15 cellular contexts compared by ENCODE assay signal in genomic region chr6:33747823-33748222, GRCh38. TPM values are rescaled to one million over a fixed set of nuclear protein-coding genes. Genes with fewer than 3 reads are reported as not detected.
"Had no signal": no experiment of that assay in that cellular context is flagged by ENCODE, and none has a peak within 500 bp of the region (broad histone marks: within the 10 kb centered on the region; RNA-seq: fewer than 3 reads in every experiment).

No MANE protein-coding gene starts in this region.

- H3K36me3 ChIP-seq: brain microvascular endothelial cell, ovary, thoracic aorta had no signal

- H3K27me3 ChIP-seq: ovary had no signal

- DNase-seq: activated CD4-positive, alpha-beta T cell treated with anti-CD3 and anti-CD28 coated beads, Interleukin-2, amount 50 U/mL, for 1 hour; activated naive CD4-positive, alpha-beta T cell treated with anti-CD3 and anti-CD28 coated beads, Interleukin-2, amount 50 U/mL, for 16 hours; brain microvascular endothelial cell; dermis blood vessel endothelial cell; endodermal cell; erythroblast; ovary; retina; stimulated activated CD4-positive, alpha-beta T cell treated with anti-CD3 and anti-CD28 coated beads, Interleukin-1b, Interleukin-23, amount 100 ng/mL, for 48 hours; stimulated activated naive B cell treated with anti-CD40 and anti-IgM and Interleukin-4, amounts not matched to agents 10 μg/mL and 1 μg/mL and 100 μg/mL, for 72 hours had no signal

- H3K4me3 ChIP-seq: ovary, thoracic aorta had no signal

- H3K36me3 Mint-ChIP-seq: natural killer cell treated with Interleukin-12 subunit alpha and Interleukin-12 subunit beta and Interleukin-15 and Interleukin-18, amount 100 ng/mL, for 72 hours; stimulated activated naive B cell treated with anti-CD40 and anti-IgM and Interleukin-4, amounts not matched to agents 10 μg/mL and 1 μg/mL and 100 μg/mL, for 72 hours had no signal

- H3K27ac Mint-ChIP-seq: endodermal cell; natural killer cell treated with Interleukin-12 subunit alpha and Interleukin-12 subunit beta and Interleukin-15 and Interleukin-18, amount 100 ng/mL, for 72 hours; stimulated activated naive B cell treated with anti-CD40 and anti-IgM and Interleukin-4, amounts not matched to agents 10 μg/mL and 1 μg/mL and 100 μg/mL, for 72 hours had no signal

- H3K27ac ChIP-seq: brain microvascular endothelial cell, ovary, thoracic aorta had no signal

- H3K9me3 ChIP-seq: ovary, thoracic aorta had no signal

- H3K9me3 Mint-ChIP-seq: endodermal cell; natural killer cell treated with Interleukin-12 subunit alpha and Interleukin-12 subunit beta and Interleukin-15 and Interleukin-18, amount 100 ng/mL, for 72 hours; stimulated activated naive B cell treated with anti-CD40 and anti-IgM and Interleukin-4, amounts not matched to agents 10 μg/mL and 1 μg/mL and 100 μg/mL, for 72 hours had no signal

- ATAC-seq: left lobe of liver; stimulated activated naive B cell treated with anti-CD40 and anti-IgM and Interleukin-4, amounts not matched to agents 10 μg/mL and 1 μg/mL and 100 μg/mL, for 72 hours had no signal

- H3K4me3 Mint-ChIP-seq: endodermal cell; natural killer cell treated with Interleukin-12 subunit alpha and Interleukin-12 subunit beta and Interleukin-15 and Interleukin-18, amount 100 ng/mL, for 72 hours; stimulated activated naive B cell treated with anti-CD40 and anti-IgM and Interleukin-4, amounts not matched to agents 10 μg/mL and 1 μg/mL and 100 μg/mL, for 72 hours had no signal

RNA-seq across cellular contexts. Expression of gene IP6K3, which starts 1.1 kb away (rescaled TPM):
- total RNA-seq: endodermal cell; natural killer cell treated with Interleukin-12 subunit alpha and Interleukin-12 subunit beta and Interleukin-15 and Interleukin-18, amount 100 ng/mL, for 72 hours; T-helper 2 cell treated with Interferon-gamma antibody and Interleukin-4, amounts not matched to agents 100 ng/mL and 5 ng/mL, for 36 hours had no signal

RNA-seq across cellular contexts. Expression of gene MLN, which starts 56.0 kb away (rescaled TPM):
- total RNA-seq: cerebellum; dermis blood vessel endothelial cell; endodermal cell; left lobe of liver; natural killer cell treated with Interleukin-12 subunit alpha and Interleukin-12 subunit beta and Interleukin-15 and Interleukin-18, amount 100 ng/mL, for 72 hours; ovary; T-helper 2 cell treated with Interferon-gamma antibody and Interleukin-4, amounts not matched to agents 100 ng/mL and 5 ng/mL, for 36 hours; thoracic aorta had no signal
- polyA plus RNA-seq: ovary had no signal
